Comparison of ENCODE assay signal across 30 cellular contexts in the genomic region with DNA sequence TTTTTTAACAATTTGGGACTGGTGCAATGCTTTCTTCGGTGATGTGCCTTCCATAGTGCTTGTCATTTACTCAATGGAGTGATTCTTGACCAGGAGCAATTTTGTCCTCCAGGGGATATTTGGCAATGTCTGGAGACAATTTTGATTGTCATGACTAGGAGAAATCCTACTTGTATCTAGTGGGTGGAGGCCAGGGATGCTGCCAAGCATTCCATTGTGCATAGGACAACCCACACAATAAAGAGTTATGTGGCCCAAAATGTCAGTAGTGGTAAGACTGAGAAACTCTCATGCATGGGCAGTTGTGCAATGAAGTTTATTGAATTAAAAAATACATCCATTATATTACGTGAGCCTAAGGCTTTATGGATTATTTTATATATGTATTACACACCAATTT.
DNase-seq lines count a peak whose midpoint lies in the region; ATAC-seq, FAIRE-seq and TF ChIP-seq lines count a peak whose summit lies in the region.
"Had no signal": no experiment of that assay in that cellular context is flagged by ENCODE, and none has a peak within 500 bp of the region (broad histone marks: within the 10 kb centered on the region; RNA-seq: fewer than 3 reads in every experiment).

No MANE protein-coding gene starts in this region.

- ATAC-seq in activated CD8-positive, alpha-beta T cell treated with anti-CD3 and anti-CD28 coated beads, Interleukin-2, amount 10 ng/mL, durations not matched to agents 7 days and 5 days: no peak
- no peak for ATAC-seq in activated T-cell treated with anti-CD3 and anti-CD28 coated beads, Interleukin-2, amount 50 U/mL, for 72 hours (replicated peaks in 1 of 2)
- ATAC-seq: natural killer cell, upper lobe of right lung had no signal

- no peaks in the 10 kb centered on the region for H3K27me3 ChIP-seq in keratinocyte (ENCODE audit: control insufficient read depth, extremely low read depth, insufficient read depth, low read length)
- H3K27me3 ChIP-seq: foreskin keratinocyte, upper lobe of right lung had no signal

- no peaks in the 10 kb centered on the region for H3K9me1 ChIP-seq in keratinocyte (ENCODE audit: control insufficient read depth, extremely low read depth, insufficient read depth, low read length)

- peak; percentile 23 for FAIRE-seq in keratinocyte (lab: Jason Lieb, UNC)
- FAIRE-seq: endometrium, H1 had no signal

- peaks cover 14% of the 10 kb centered on the region for H3K36me3 Mint-ChIP-seq in activated CD8-positive, alpha-beta T cell treated with anti-CD3 and anti-CD28 coated beads, Interleukin-2, amount 10 ng/mL, durations not matched to agents 7 days and 5 days (ENCODE audit: low read depth)
- H3K36me3 Mint-ChIP-seq in activated T-cell treated with anti-CD3 and anti-CD28 coated beads, Interleukin-2, amount 50 U/mL, for 72 hours (ENCODE audit: insufficient read depth in 2 of 2): peaks cover 5% of the 10 kb centered on the region in 2 donors
- H3K36me3 Mint-ChIP-seq: natural killer cell had no signal

- no peaks in the 10 kb centered on the region for H4K20me1 ChIP-seq in keratinocyte (ENCODE audit: control insufficient read depth, extremely low read depth, insufficient read depth, low read length)

- H3K9me3 Mint-ChIP-seq in activated CD8-positive, alpha-beta T cell treated with anti-CD3 and anti-CD28 coated beads, Interleukin-2, amount 10 ng/mL, durations not matched to agents 7 days and 5 days (ENCODE audit: insufficient read depth): no peaks in the 10 kb centered on the region
- peaks cover 1 to 2% of the 10 kb centered on the region in 2 donors for H3K9me3 Mint-ChIP-seq in activated T-cell treated with anti-CD3 and anti-CD28 coated beads, Interleukin-2, amount 50 U/mL, for 72 hours
- H3K9me3 Mint-ChIP-seq: dendritic cell treated with granulocyte-macrophage colony-stimulating factor and Interleukin-4, amounts not matched to agents 40 ng/mL and 50 ng/mL, for 4 days; immature natural killer cell; natural killer cell had no signal

- H3K27ac ChIP-seq in keratinocyte (ENCODE audit: control insufficient read depth, insufficient read depth, low read length): no peak overlapping the region
- H3K27ac ChIP-seq: C4-2B, foreskin keratinocyte, RWPE1, upper lobe of right lung had no signal

- H3K4me1 Mint-ChIP-seq in activated CD8-positive, alpha-beta T cell treated with anti-CD3 and anti-CD28 coated beads, Interleukin-2, amount 10 ng/mL, durations not matched to agents 7 days and 5 days (ENCODE audit: low read depth): no peaks in the 10 kb centered on the region
- no peaks in the 10 kb centered on the region for H3K4me1 Mint-ChIP-seq in activated T-cell treated with anti-CD3 and anti-CD28 coated beads, Interleukin-2, amount 50 U/mL, for 72 hours (ENCODE audit: low read depth)
- H3K4me1 Mint-ChIP-seq: immature natural killer cell had no signal

- CTCF ChIA-PET in activated CD8-positive, alpha-beta T cell treated with anti-CD3 and anti-CD28 coated beads, Interleukin-2, amount 10 ng/mL, durations not matched to agents 7 days and 5 days (lab: Charles Lee): no interaction called here

- no peaks in the 10 kb centered on the region for H3K9me3 ChIP-seq in keratinocyte (ENCODE audit: control insufficient read depth, low read depth, low read length)
- H3K9me3 ChIP-seq: SK-N-SH, upper lobe of right lung had no signal

- H3K27ac Mint-ChIP-seq in activated CD8-positive, alpha-beta T cell treated with anti-CD3 and anti-CD28 coated beads, Interleukin-2, amount 10 ng/mL, durations not matched to agents 7 days and 5 days: no peak overlapping the region
- no peak overlapping the region for H3K27ac Mint-ChIP-seq in activated T-cell treated with anti-CD3 and anti-CD28 coated beads, Interleukin-2, amount 50 U/mL, for 72 hours
- H3K27ac Mint-ChIP-seq: dendritic cell treated with granulocyte-macrophage colony-stimulating factor and Interleukin-4, amounts not matched to agents 40 ng/mL and 50 ng/mL, for 4 days; natural killer cell had no signal

- no peaks in the 10 kb centered on the region for H3K79me2 ChIP-seq in keratinocyte (ENCODE audit: control insufficient read depth, insufficient read depth, low read length)

- H3K36me3 ChIP-seq in keratinocyte (ENCODE audit: control insufficient read depth in 2 of 2, extremely low read depth in 1 of 2, insufficient read depth in 2 of 2, low read length in 2 of 2): no peaks in the 10 kb centered on the region
- H3K36me3 ChIP-seq: upper lobe of right lung had no signal

- TF ChIP-seq CTCF in choroid plexus epithelial cell (conservative IDR thresholded peaks at IDR 0.05; ENCODE audit: low read depth, low read length) (no peak), keratinocyte (optimal IDR thresholded peaks at IDR 0.05 in 1 of 3, IDR thresholded peaks at IDR 0.05 in 1 of 3, conservative IDR thresholded peaks at IDR 0.05 in 1 of 3; ENCODE audit: extremely low read depth in 1 of 3, insufficient read depth in 2 of 3, low read length in 3 of 3) (no peak), GM13977 (IDR thresholded peaks at IDR 0.05; ENCODE audit: extremely low read depth, insufficient read depth, missing control alignments) (no peak)

- H3K27me3 Mint-ChIP-seq in activated CD8-positive, alpha-beta T cell treated with anti-CD3 and anti-CD28 coated beads, Interleukin-2, amount 10 ng/mL, durations not matched to agents 7 days and 5 days (ENCODE audit: low read depth): no peaks in the 10 kb centered on the region
- H3K27me3 Mint-ChIP-seq in activated T-cell treated with anti-CD3 and anti-CD28 coated beads, Interleukin-2, amount 50 U/mL, for 72 hours (ENCODE audit: low read depth): no peaks in the 10 kb centered on the region
- H3K27me3 Mint-ChIP-seq: dendritic cell treated with granulocyte-macrophage colony-stimulating factor and Interleukin-4, amounts not matched to agents 40 ng/mL and 50 ng/mL, for 4 days had no signal

- peak overlapping the region; percentile 7 for H3K4me2 ChIP-seq in keratinocyte (ENCODE audit: control insufficient read depth, extremely low read depth, insufficient read depth, low read depth, low read length)
- H3K4me2 ChIP-seq: SK-N-SH had no signal

- H3K4me1 ChIP-seq in keratinocyte (ENCODE audit: control insufficient read depth, extremely low read depth, insufficient read depth, low read length): peaks cover 25% of the 10 kb centered on the region
- H3K4me1 ChIP-seq: upper lobe of right lung had no signal

- no peak overlapping the region for H2AFZ ChIP-seq in keratinocyte (ENCODE audit: control insufficient read depth, low read length)

- in situ Hi-C loops in GM13977 (cut with MboI; ENCODE audit: low pct_unique_long_range_greater_than_20kb, low sequenced_read_pairs, unreplicated experiment): no loop called here

- dilution Hi-C loops in keratinocyte (cut with MboI; ENCODE audit: extremely low pct_ligation_motif_present, low sequenced_read_pairs): no loop called here

- DNase-seq in EH (ENCODE audit: low read depth) (peak; percentile 42), NCI-H226 (peak; percentile 16), choroid plexus epithelial cell (ENCODE audit: low read depth) (peak; percentile 10), keratinocyte (ENCODE audit: low read depth, low spot score) (peak; percentile 4), GM13977 (ENCODE audit: low spot score) (no peak), globus pallidus (ENCODE audit: low spot score) (no peak)
- DNase-seq in activated CD8-positive, alpha-beta T cell treated with anti-CD3 and anti-CD28 coated beads, Interleukin-2, amount 10 ng/mL, durations not matched to agents 7 days and 5 days: no peak
- no peak for DNase-seq in activated T-cell treated with anti-CD3 and anti-CD28 coated beads, Interleukin-2, amount 50 U/mL, for 72 hours
- DNase-seq: ACHN; activated CD4-positive, alpha-beta T cell treated with anti-CD3 and anti-CD28 coated beads for 48 hours; activated naive CD4-positive, alpha-beta T cell treated with Interleukin-2 at 50 U/mL for 16 hours; activated T-cell treated with anti-CD3 and anti-CD28 coated beads, Interleukin-2, amount 50 U/mL, for 48 hours; caudate nucleus; hippocampal formation; immature natural killer cell; Karpas-422; midbrain; natural killer cell; NCI-H187 treated with DMSO at 0.1 percent for 48 hours; retina; SK-N-SH; substantia nigra; T-helper 2 cell; upper lobe of right lung had no signal

- no peak overlapping the region for H3K4me3 Mint-ChIP-seq in activated CD8-positive, alpha-beta T cell treated with anti-CD3 and anti-CD28 coated beads, Interleukin-2, amount 10 ng/mL, durations not matched to agents 7 days and 5 days
- no peak overlapping the region for H3K4me3 Mint-ChIP-seq in activated T-cell treated with anti-CD3 and anti-CD28 coated beads, Interleukin-2, amount 50 U/mL, for 72 hours
- H3K4me3 Mint-ChIP-seq: dendritic cell treated with granulocyte-macrophage colony-stimulating factor and Interleukin-4, amounts not matched to agents 40 ng/mL and 50 ng/mL, for 4 days; immature natural killer cell; natural killer cell had no signal

- H3K4me3 ChIP-seq in choroid plexus epithelial cell (ENCODE audit: low read depth, low read length) (no peak overlapping the region), keratinocyte (ENCODE audit: control insufficient read depth in 2 of 3, extremely low read depth in 1 of 3, insufficient read depth in 2 of 3, low read depth in 1 of 3, low read length in 3 of 3) (no peak overlapping the region)
- H3K4me3 ChIP-seq: upper lobe of right lung had no signal

- POLR2A ChIA-PET in activated CD8-positive, alpha-beta T cell treated with anti-CD3 and anti-CD28 coated beads, Interleukin-2, amount 10 ng/mL, durations not matched to agents 7 days and 5 days (lab: Charles Lee): no interaction called here

- H3K9ac ChIP-seq in keratinocyte (ENCODE audit: control insufficient read depth, extremely low read depth, insufficient read depth, low read length): no peak overlapping the region
- H3K9ac ChIP-seq: SK-N-SH had no signal

Comparison
In these comparisons a context has a peak if more than half of its experiments do, and no peak if none do; other contexts are left out.
1. DNase-seq: peak in EH (single experiment), NCI-H226 (single experiment), choroid plexus epithelial cell (single experiment) and keratinocyte (single experiment); none in GM13977 (single experiment), activated CD8-positive, alpha-beta T cell treated with anti-CD3 and anti-CD28 coated beads, Interleukin-2, amount 10 ng/mL, durations not matched to agents 7 days and 5 days (single experiment), globus pallidus (single experiment) and activated T-cell treated with anti-CD3 and anti-CD28 coated beads, Interleukin-2, amount 50 U/mL, for 72 hours (0 of 2).